In the genomic region with DNA sequence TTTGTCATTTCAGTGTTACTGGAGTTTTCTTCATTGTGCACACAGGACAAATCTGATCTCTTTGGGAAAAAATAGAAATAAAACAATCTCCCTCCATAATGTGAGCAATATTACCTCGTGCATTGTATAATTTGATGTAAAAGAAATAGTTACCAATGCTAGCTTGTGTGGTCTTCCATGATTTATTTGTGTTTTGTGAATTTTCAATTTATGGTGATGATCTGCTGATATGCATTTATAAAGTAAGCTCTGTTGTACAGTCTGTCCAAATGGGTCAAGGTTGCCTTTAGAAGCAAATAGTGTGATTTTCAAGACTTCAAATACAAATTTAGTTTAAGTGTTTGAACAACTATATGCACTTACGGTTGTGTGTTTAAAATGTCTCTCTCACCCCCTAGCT, we compare ENCODE assay signal across 29 cellular contexts. TPM values are rescaled to one million over a fixed set of nuclear protein-coding genes. Genes with fewer than 3 reads are reported as not detected.
DNase-seq lines count a peak whose midpoint lies in the region; ATAC-seq, FAIRE-seq and TF ChIP-seq lines count a peak whose summit lies in the region.
"Had no signal": no experiment of that assay in that cellular context is flagged by ENCODE, and none has a peak within 500 bp of the region (broad histone marks: within the 10 kb centered on the region; RNA-seq: fewer than 3 reads in every experiment).

No MANE protein-coding gene starts in this region.

- H3K4me1 Mint-ChIP-seq in activated CD8-positive, alpha-beta T cell treated with anti-CD3 and anti-CD28 coated beads for 36 hours (ENCODE audit: low read depth) = peaks cover 36% of the 10 kb centered on the region
- H3K4me1 Mint-ChIP-seq in activated CD8-positive, alpha-beta T cell treated with anti-CD3 and anti-CD28 coated beads, Interleukin-2, amount 10 ng/mL, durations not matched to agents 7 days and 5 days (ENCODE audit: low read depth) = peaks cover 22% of the 10 kb centered on the region
- H3K4me1 Mint-ChIP-seq in astrocyte (ENCODE audit: low read depth, unreplicated experiment) (peaks cover 23% of the 10 kb centered on the region), natural killer cell (peaks cover 19 to 38% of the 10 kb centered on the region in 2 donors)
- H3K4me1 Mint-ChIP-seq: brain had no signal

- H3K36me3 ChIP-seq in astrocyte (ENCODE audit: insufficient read depth, low read length) = peaks cover 29% of the 10 kb centered on the region
- H3K36me3 ChIP-seq: prostate gland, uterus had no signal

- no peaks in the 10 kb centered on the region for H3K9me3 ChIP-seq in astrocyte (ENCODE audit: insufficient read depth, low read depth, low read length)
- H3K9me3 ChIP-seq: heart left ventricle, neutrophil, prostate gland, sigmoid colon, uterus had no signal

- H3K27me3 ChIP-seq in astrocyte (ENCODE audit: insufficient read depth, low read length) = no peaks in the 10 kb centered on the region
- no peaks in the 10 kb centered on the region for H3K27me3 ChIP-seq in foreskin keratinocyte
- H3K27me3 ChIP-seq: heart left ventricle, neutrophil, sigmoid colon, uterus had no signal

- H3K9ac ChIP-seq in astrocyte (ENCODE audit: low read length) = no peak overlapping the region

- DNase-seq in activated CD8-positive, alpha-beta T cell treated with anti-CD3 and anti-CD28 coated beads for 36 hours = no peak
- no peak for DNase-seq in activated CD8-positive, alpha-beta T cell treated with anti-CD3 and anti-CD28 coated beads, Interleukin-2, amount 10 ng/mL, durations not matched to agents 7 days and 5 days
- no peak for DNase-seq in GM18507 (ENCODE audit: extremely low spot score, insufficient read length, low read depth)
- no peak for DNase-seq in astrocyte (ENCODE audit: low read depth)
- DNase-seq in natural killer cell = no peak
- DNase-seq in nucleus accumbens (lab: John Stamatoyannopoulos, UW) = no peak
- DNase-seq in foreskin keratinocyte = no peak
- DNase-seq in cardiac septum (ENCODE audit: low spot score) = no peak
- DNase-seq: activated effector memory CD4-positive, alpha-beta T cell treated with Interleukin-2 at 50 U/mL for 16 hours; AML-193; COR-L47; DMS79; effector CD8-positive, alpha-beta T cell; erythroblast; GDM1; H7; heart left ventricle; IMR-90; left cardiac atrium; mesenchymal stem cell; sigmoid colon; stimulated activated CD4-positive, alpha-beta T cell treated with anti-CD3 and anti-CD28 coated beads, Interleukin-4, amount 100 ng/mL, for 24 hours; stimulated activated naive CD4-positive, alpha-beta T cell treated with Interleukin-2 at 50 U/mL for 16 hours; uterus had no signal

- intact Hi-C loops in activated CD8-positive, alpha-beta T cell treated with anti-CD3 and anti-CD28 coated beads for 36 hours (cut with micrococcal nuclease) = no loop called here
- intact Hi-C loops in natural killer cell (cut with micrococcal nuclease) = no loop called here
- intact Hi-C loops in cardiac septum (cut with DNase I) = no loop called here

- no peak overlapping the region for H3K4me3 ChIP-seq in astrocyte (ENCODE audit: insufficient read depth, low read depth, low read length)
- H3K4me3 ChIP-seq: heart left ventricle, prostate gland, sigmoid colon, SK-N-MC, uterus had no signal

- no peaks in the 10 kb centered on the region for H3K27me3 Mint-ChIP-seq in activated CD8-positive, alpha-beta T cell treated with anti-CD3 and anti-CD28 coated beads for 36 hours
- no peaks in the 10 kb centered on the region for H3K27me3 Mint-ChIP-seq in activated CD8-positive, alpha-beta T cell treated with anti-CD3 and anti-CD28 coated beads, Interleukin-2, amount 10 ng/mL, durations not matched to agents 7 days and 5 days (ENCODE audit: low read depth)
- H3K27me3 Mint-ChIP-seq in astrocyte (ENCODE audit: low read depth, unreplicated experiment) (no peaks in the 10 kb centered on the region), natural killer cell (ENCODE audit: low read depth in 2 of 2) (no peaks in the 10 kb centered on the region)
- H3K27me3 Mint-ChIP-seq: brain had no signal

- POLR2A ChIA-PET in activated CD8-positive, alpha-beta T cell treated with anti-CD3 and anti-CD28 coated beads for 36 hours (lab: Charles Lee) = interaction anchor here (0.6 to 1.4 kb wide), 7 partner anchors 11 to 50 kb away, joined by 3 to 4 read pairs (median 3); no protein-coding TSS in a partner anchor
- POLR2A ChIA-PET in activated CD8-positive, alpha-beta T cell treated with anti-CD3 and anti-CD28 coated beads, Interleukin-2, amount 10 ng/mL, durations not matched to agents 7 days and 5 days (lab: Charles Lee) = interaction anchor here (1.4 kb wide), 1 partner anchor 9 kb away, joined by 4 read pairs; no protein-coding TSS in a partner anchor

- FAIRE-seq in GM18507 (lab: Jason Lieb, UNC) (peak; percentile 9), astrocyte (lab: Jason Lieb, UNC) (no peak)
- FAIRE-seq: A204.1 had no signal

- H3K4me3 Mint-ChIP-seq in activated CD8-positive, alpha-beta T cell treated with anti-CD3 and anti-CD28 coated beads for 36 hours = no peak overlapping the region
- no peak overlapping the region for H3K4me3 Mint-ChIP-seq in activated CD8-positive, alpha-beta T cell treated with anti-CD3 and anti-CD28 coated beads, Interleukin-2, amount 10 ng/mL, durations not matched to agents 7 days and 5 days
- H3K4me3 Mint-ChIP-seq in astrocyte (ENCODE audit: unreplicated experiment) (no peak overlapping the region), natural killer cell (no peak overlapping the region)
- H3K4me3 Mint-ChIP-seq: brain had no signal

- no peak overlapping the region for H3K4me2 ChIP-seq in astrocyte (ENCODE audit: low read length)

- H3K9me3 Mint-ChIP-seq in activated CD8-positive, alpha-beta T cell treated with anti-CD3 and anti-CD28 coated beads for 36 hours = no peaks in the 10 kb centered on the region
- no peaks in the 10 kb centered on the region for H3K9me3 Mint-ChIP-seq in activated CD8-positive, alpha-beta T cell treated with anti-CD3 and anti-CD28 coated beads, Interleukin-2, amount 10 ng/mL, durations not matched to agents 7 days and 5 days (ENCODE audit: insufficient read depth)
- H3K9me3 Mint-ChIP-seq in astrocyte (ENCODE audit: unreplicated experiment) = no peaks in the 10 kb centered on the region
- no peaks in the 10 kb centered on the region for H3K9me3 Mint-ChIP-seq in natural killer cell
- H3K9me3 Mint-ChIP-seq: brain had no signal

- H3K27ac ChIP-seq in astrocyte (ENCODE audit: low read depth, low read length) (no peak overlapping the region), foreskin keratinocyte (no peak overlapping the region)
- H3K27ac ChIP-seq: heart left ventricle, neutrophil, prostate gland, sigmoid colon, SK-N-MC, uterus had no signal

- H2AFZ ChIP-seq in astrocyte (ENCODE audit: low read depth, low read length) = no peak overlapping the region

- H3K27ac Mint-ChIP-seq in activated CD8-positive, alpha-beta T cell treated with anti-CD3 and anti-CD28 coated beads for 36 hours = peak overlapping the region; percentile 3
- no peak overlapping the region for H3K27ac Mint-ChIP-seq in activated CD8-positive, alpha-beta T cell treated with anti-CD3 and anti-CD28 coated beads, Interleukin-2, amount 10 ng/mL, durations not matched to agents 7 days and 5 days
- H3K27ac Mint-ChIP-seq in astrocyte (ENCODE audit: unreplicated experiment) (peak overlapping the region; percentile 14), natural killer cell (peak overlapping the region; percentile 15 to 84)
- H3K27ac Mint-ChIP-seq: brain had no signal

- ATAC-seq in activated CD8-positive, alpha-beta T cell treated with anti-CD3 and anti-CD28 coated beads for 36 hours = no peak
- no peak for ATAC-seq in activated CD8-positive, alpha-beta T cell treated with anti-CD3 and anti-CD28 coated beads, Interleukin-2, amount 10 ng/mL, durations not matched to agents 7 days and 5 days
- no peak for ATAC-seq in natural killer cell
- ATAC-seq in foreskin keratinocyte = no peak

- H3K79me2 ChIP-seq in astrocyte (ENCODE audit: insufficient read depth, low read length) = no peaks in the 10 kb centered on the region

- no peaks in the 10 kb centered on the region for H4K20me1 ChIP-seq in astrocyte (ENCODE audit: insufficient read depth, low read length)

- TF ChIP-seq CTCF in activated CD8-positive, alpha-beta T cell treated with anti-CD3 and anti-CD28 coated beads for 36 hours (IDR thresholded peaks at IDR 0.05) = no peak
- no peak for TF ChIP-seq CTCF in astrocyte (IDR thresholded peaks at IDR 0.05; ENCODE audit: insufficient read depth, low read depth, low read length)
- no peak for TF ChIP-seq CTCF in natural killer cell (IDR thresholded peaks at IDR 0.05)
- TF ChIP-seq CTCF in foreskin keratinocyte (conservative IDR thresholded peaks at IDR 0.05) = no peak

- H3K4me1 ChIP-seq in astrocyte (ENCODE audit: insufficient read depth, low read length) = no peaks in the 10 kb centered on the region
- no peaks in the 10 kb centered on the region for H3K4me1 ChIP-seq in foreskin keratinocyte
- H3K4me1 ChIP-seq: sigmoid colon, uterus had no signal

- CTCF ChIA-PET in activated CD8-positive, alpha-beta T cell treated with anti-CD3 and anti-CD28 coated beads for 36 hours (lab: Charles Lee) = interaction anchor here (0.6 to 2.1 kb wide), 5 partner anchors 9 to 113 kb away, joined by 3 to 7 read pairs (median 3); no protein-coding TSS in a partner anchor
- CTCF ChIA-PET in activated CD8-positive, alpha-beta T cell treated with anti-CD3 and anti-CD28 coated beads, Interleukin-2, amount 10 ng/mL, durations not matched to agents 7 days and 5 days (lab: Charles Lee) = interaction anchor here (0.7 to 2.5 kb wide), 4 partner anchors 19 to 183 kb away, joined by 3 to 8 read pairs (median 4); no protein-coding TSS in a partner anchor

- peaks cover 76% of the 10 kb centered on the region for H3K36me3 Mint-ChIP-seq in activated CD8-positive, alpha-beta T cell treated with anti-CD3 and anti-CD28 coated beads for 36 hours (ENCODE audit: low read depth)
- peaks cover 72% of the 10 kb centered on the region for H3K36me3 Mint-ChIP-seq in activated CD8-positive, alpha-beta T cell treated with anti-CD3 and anti-CD28 coated beads, Interleukin-2, amount 10 ng/mL, durations not matched to agents 7 days and 5 days (ENCODE audit: low read depth)
- H3K36me3 Mint-ChIP-seq in astrocyte (ENCODE audit: low read depth, unreplicated experiment) (peaks cover 18% of the 10 kb centered on the region), natural killer cell (peaks cover 19% of the 10 kb centered on the region)

RNA-seq across cellular contexts. Expression of a gene that starts 50.9 kb away (rescaled TPM):
- total RNA-seq in activated CD8-positive, alpha-beta T cell treated with anti-CD3 and anti-CD28 coated beads for 36 hours = 100 to 1,000 TPM; 293 to 311 TPM
- 100 to 1,000 TPM; 472 to 473 TPM for total RNA-seq in activated CD8-positive, alpha-beta T cell treated with anti-CD3 and anti-CD28 coated beads, Interleukin-2, amount 10 ng/mL, durations not matched to agents 7 days and 5 days
- total RNA-seq in astrocyte = 377 and 447 TPM in 2 replicates
- total RNA-seq in natural killer cell = 10 to 100 TPM; 49.1 to 91.6 (median 86.2) TPM
- total RNA-seq in foreskin keratinocyte = 143 and 168 TPM in 2 replicates
- 57.7 and 61.1 TPM in 2 replicates for polyA plus RNA-seq in foreskin keratinocyte
- 53.2 TPM for total RNA-seq in cardiac septum
